10 cellular contexts compared by ENCODE assay signal in the genomic region with DNA sequence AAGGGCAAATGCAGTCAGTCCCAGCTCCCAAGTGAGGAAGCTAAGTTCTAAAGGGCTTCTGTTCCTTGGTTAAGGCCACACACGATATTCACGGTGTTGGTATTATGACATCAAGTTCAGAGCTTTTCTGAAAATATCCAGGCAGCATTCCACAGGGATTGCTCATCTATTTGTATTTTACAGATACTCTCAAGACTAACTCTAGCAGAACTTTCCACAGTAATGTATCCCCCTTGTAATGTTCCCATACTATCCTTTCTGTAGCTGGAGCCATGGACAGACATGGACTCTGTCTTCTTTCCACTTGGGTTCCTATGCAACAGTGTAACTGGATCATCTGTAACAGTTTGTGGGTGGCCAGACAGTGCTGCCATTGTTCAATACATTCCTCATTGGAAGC. TPM values are rescaled to one million over a fixed set of nuclear protein-coding genes. Genes with fewer than 3 reads are reported as not detected.
DNase-seq lines count a peak whose midpoint lies in the region; ATAC-seq and TF ChIP-seq lines count a peak whose summit lies in the region.
"Had no signal": no experiment of that assay in that cellular context is flagged by ENCODE, and none has a peak within 500 bp of the region (broad histone marks: within the 10 kb centered on the region; RNA-seq: fewer than 3 reads in every experiment).

No MANE protein-coding gene starts in this region.

- H3K36me3 ChIP-seq in body of pancreas (replicated peaks in 1 of 2; ENCODE audit: insufficient read depth in 1 of 2, low read depth in 2 of 2) (peaks cover 0 to 10% of the 10 kb centered on the region in 2 donors), kidney epithelial cell (ENCODE audit: control insufficient read depth, insufficient read depth, low read length) (no peaks in the 10 kb centered on the region), upper lobe of left lung (peaks cover 0 to 12% (median 0%) of the 10 kb centered on the region in 4 donors)
- H3K36me3 ChIP-seq: heart right ventricle had no signal

- H3K4me1 ChIP-seq in body of pancreas, result peaks cover 4% of the 10 kb centered on the region
- H3K4me1 ChIP-seq in upper lobe of left lung, result peaks cover 10 to 22% (median 14%) of the 10 kb centered on the region in 4 donors

- TF ChIP-seq CTCF in body of pancreas (IDR thresholded peaks at IDR 0.05) (no peak), kidney epithelial cell (IDR thresholded peaks at IDR 0.05; ENCODE audit: insufficient read depth, low read length, poor library complexity, severe bottlenecking) (no peak), upper lobe of left lung (IDR thresholded peaks at IDR 0.05) (no peak), GM13976 (IDR thresholded peaks at IDR 0.05; ENCODE audit: borderline replicate concordance, control extremely low read depth, extremely low read depth, insufficient read depth, missing control alignments) (no peak)

- H3K9me3 ChIP-seq in body of pancreas (no peaks in the 10 kb centered on the region), upper lobe of left lung (no peaks in the 10 kb centered on the region)
- H3K9me3 ChIP-seq: heart right ventricle had no signal

- peak; percentile 7 for DNase-seq in HK-2 (ENCODE audit: unreplicated experiment)
- DNase-seq in body of pancreas, result peak in 1 of 4 donors; percentile 17
- peak; percentile 42 for DNase-seq in kidney epithelial cell (ENCODE audit: low read depth)
- no peak for DNase-seq in upper lobe of left lung
- DNase-seq in NCI-H524 treated with DMSO at 0.1 percent for 48 hours (lab: John Stamatoyannopoulos, UW), result no peak
- no peak for DNase-seq in GM13976 (ENCODE audit: low spot score)
- DNase-seq: activated CD4-positive, alpha-beta T cell treated with anti-CD3 and anti-CD28 coated beads, Interleukin-2, amount 50 U/mL, for 1 hour; heart right ventricle had no signal

- WGBS in body of pancreas, 2 donors, result 53 to 55% methylated on average over 2 of the region's 2 CpGs
- 53 to 60% methylated on average over 2 of the region's 2 CpGs for WGBS in upper lobe of left lung, 2 donors

- in situ Hi-C loops in GM13976 (cut with MboI; ENCODE audit: low sequenced_read_pairs, unreplicated experiment), result no loop called here

- H3K4me3 ChIP-seq in body of pancreas, result no peak overlapping the region
- H3K4me3 ChIP-seq in kidney epithelial cell (ENCODE audit: low read depth, low read length), result no peak overlapping the region
- no peak overlapping the region for H3K4me3 ChIP-seq in upper lobe of left lung
- H3K4me3 ChIP-seq: heart right ventricle had no signal

- intact Hi-C loops in body of pancreas (cut with DNase I), result no loop called here

- TF ChIP-seq POLR2A in body of pancreas (IDR thresholded peaks at IDR 0.05) (no peak), upper lobe of left lung (IDR thresholded peaks at IDR 0.05) (no peak)

- H3K27ac ChIP-seq in body of pancreas (peak overlapping the region in 2 of 4 donors; percentile 39 to 57), upper lobe of left lung (peak overlapping the region in 3 of 4 donors; percentile 6 to 28 (median 8))
- H3K27ac ChIP-seq: heart right ventricle had no signal

- H3K27me3 ChIP-seq in body of pancreas (no peaks in the 10 kb centered on the region), kidney epithelial cell (ENCODE audit: control insufficient read depth, insufficient read depth, low read length) (no peaks in the 10 kb centered on the region), upper lobe of left lung (no peaks in the 10 kb centered on the region)
- H3K27me3 ChIP-seq: heart right ventricle had no signal

- ATAC-seq in body of pancreas (peak; percentile 77), upper lobe of left lung (ENCODE audit: low FRiP score in 2 of 2) (peak in 1 of 2 donors; percentile 44), GM21528 (IDR thresholded peaks at IDR 0.05; ENCODE audit: low FRiP score, unreplicated experiment) (no peak), GM21717 (IDR thresholded peaks at IDR 0.05; ENCODE audit: unreplicated experiment) (no peak)

- TF ChIP-seq EP300 in upper lobe of left lung (IDR thresholded peaks at IDR 0.05), result no peak

RNA-seq across cellular contexts. Expression of a gene that starts 13.5 kb away (rescaled TPM):
- total RNA-seq in body of pancreas (1 to 10 TPM; 2.6 to 3.4 TPM), kidney epithelial cell (9.5 and 15.0 TPM in 2 replicates), upper lobe of left lung (1 to 10 TPM; 2.1 to 5.7 (median 4.1) TPM)

RNA-seq across cellular contexts. Expression of a gene that starts 37.3 kb away (rescaled TPM):
- 10 to 100 TPM; 12.2 to 24.1 TPM for total RNA-seq in body of pancreas
- total RNA-seq in kidney epithelial cell, result 0.82 TPM in 1 of 2 replicates, not detected in the other
- 1 to 10 TPM in 2 of 6 donors, under 1 TPM in 2, not detected in 2; 0.49 to 2.0 (median 1.4) TPM for total RNA-seq in upper lobe of left lung
- total RNA-seq: heart right ventricle had no signal

Comparison
In these comparisons a context has a peak if more than half of its experiments do, and no peak if none do; other contexts are left out.
1. DNase-seq: peak in HK-2 (single experiment) and kidney epithelial cell (single experiment); none in upper lobe of left lung (0 of 2), NCI-H524 treated with DMSO at 0.1 percent for 48 hours (single experiment) and GM13976 (single experiment).